In genomic region chr2:206115026-206115578, GRCh38 we compare ENCODE assay signal across 26 cellular contexts. TPM values are rescaled to one million over a fixed set of nuclear protein-coding genes. Genes with fewer than 3 reads are reported as not detected.
DNase-seq lines count a peak whose midpoint lies in the region; ATAC-seq, FAIRE-seq and TF ChIP-seq lines count a peak whose summit lies in the region.
"Had no signal": no experiment of that assay in that cellular context is flagged by ENCODE, and none has a peak within 500 bp of the region (broad histone marks: within the 10 kb centered on the region; RNA-seq: fewer than 3 reads in every experiment).

No MANE protein-coding gene starts in this region.

- DNase-seq in PC-3, result peak; percentile 32
- peak; percentile 8 for DNase-seq in hepatocyte (ENCODE audit: low spot score)
- peak; percentile 78 for DNase-seq in small intestine
- no peak for DNase-seq in activated CD4-positive, alpha-beta memory T cell treated with anti-CD3 and anti-CD28 coated beads for 36 hours
- DNase-seq in pons (ENCODE audit: low spot score), result no peak
- DNase-seq: AML-193; C1 segment of cervical spinal cord; CD8-positive, alpha-beta memory T cell; DMS79 treated with DMSO at 0.1 percent for 48 hours; GM23248; H9; IMR-90; MV-4-11; NCI-H1105 treated with DMSO at 0.1 percent for 48 hours; NCI-H1694; NCI-H2081; NCI-H2171; NCI-H524 treated with DMSO at 0.1 percent for 48 hours; NCI-H82 had no signal

- CTCF ChIA-PET in HEK293 (lab: Yijun Ruan, JAX) (interaction anchor here (0.7 kb wide), 1 partner anchor 66 kb away, joined by 3 read pairs; no protein-coding TSS in a partner anchor), PC-3 (lab: Charles Lee) (no interaction called here)
- CTCF ChIA-PET in activated CD4-positive, alpha-beta memory T cell treated with anti-CD3 and anti-CD28 coated beads for 36 hours (lab: Charles Lee), result no interaction called here

- no peaks in the 10 kb centered on the region for H3K4me1 ChIP-seq in HEK293 (ENCODE audit: control insufficient read depth, insufficient read depth, low read length)
- peaks cover 11% of the 10 kb centered on the region for H3K4me1 ChIP-seq in PC-3 (ENCODE audit: insufficient read depth, low read length)
- H3K4me1 ChIP-seq in hepatocyte (ENCODE audit: insufficient read depth), result no peaks in the 10 kb centered on the region
- H3K4me1 ChIP-seq in small intestine (ENCODE audit: control insufficient read depth in 2 of 2, insufficient read depth in 1 of 2, low read depth in 1 of 2, low read length in 1 of 2), result no peaks in the 10 kb centered on the region
- H3K4me1 ChIP-seq: SJSA1 had no signal

- no peak overlapping the region for H2AFZ ChIP-seq in PC-3 (ENCODE audit: low read length)
- no peak overlapping the region for H2AFZ ChIP-seq in hepatocyte
- H2AFZ ChIP-seq: GM23248 had no signal

- H3K4me3 Mint-ChIP-seq in activated CD4-positive, alpha-beta memory T cell treated with anti-CD3 and anti-CD28 coated beads for 36 hours, result no peak overlapping the region
- H3K4me3 Mint-ChIP-seq: CD8-positive, alpha-beta memory T cell; H9 had no signal

- no peak overlapping the region for H3K4me2 ChIP-seq in PC-3 (ENCODE audit: low read length)
- no peak overlapping the region for H3K4me2 ChIP-seq in hepatocyte
- H3K4me2 ChIP-seq: KMS-11 had no signal

- TF ChIP-seq CTCF in HEK293 (tag by site-specific recombination; IDR thresholded peaks at IDR 0.05) (no peak), PC-3 (conservative IDR thresholded peaks at IDR 0.05; ENCODE audit: low read depth, low read length) (no peak), hepatocyte (IDR thresholded peaks at IDR 0.05; ENCODE audit: poor library complexity) (no peak)

- no peaks in the 10 kb centered on the region for H3K4me1 Mint-ChIP-seq in activated CD4-positive, alpha-beta memory T cell treated with anti-CD3 and anti-CD28 coated beads for 36 hours (ENCODE audit: low read depth)
- H3K4me1 Mint-ChIP-seq: CD8-positive, alpha-beta memory T cell; H9 had no signal

- H3K36me3 ChIP-seq in HEK293 (ENCODE audit: control insufficient read depth in 2 of 2, insufficient read depth in 1 of 2, low read length in 2 of 2) (peaks cover 13 to 38% of the 10 kb centered on the region in 2 experiments; a peak in 2 of 3 replicates), PC-3 (ENCODE audit: low read depth, low read length) (peaks cover 8% of the 10 kb centered on the region; the same call in 1 of the 2 replicates), hepatocyte (replicated peaks; ENCODE audit: insufficient read depth, low read depth) (no peaks in the 10 kb centered on the region), small intestine (ENCODE audit: control insufficient read depth in 2 of 2, insufficient read depth in 2 of 2, low read length in 2 of 2) (peaks cover 3 to 6% of the 10 kb centered on the region in 2 donors)

- peaks cover 5% of the 10 kb centered on the region for H3K9me3 Mint-ChIP-seq in activated CD4-positive, alpha-beta memory T cell treated with anti-CD3 and anti-CD28 coated beads for 36 hours
- H3K9me3 Mint-ChIP-seq: H9 had no signal

- H4K20me1 ChIP-seq in PC-3 (ENCODE audit: low read length), result no peaks in the 10 kb centered on the region
- no peaks in the 10 kb centered on the region for H4K20me1 ChIP-seq in hepatocyte (ENCODE audit: insufficient read depth, poor library complexity, severe bottlenecking)

- H3K27me3 ChIP-seq in PC-3 (ENCODE audit: low read length) (no peaks in the 10 kb centered on the region), hepatocyte (no peaks in the 10 kb centered on the region), small intestine (ENCODE audit: control insufficient read depth in 2 of 2, insufficient read depth in 2 of 2, low read length in 2 of 2) (no peaks in the 10 kb centered on the region)
- H3K27me3 ChIP-seq: SJSA1 had no signal

- H3K9ac ChIP-seq in PC-3 (ENCODE audit: low read length), result no peak overlapping the region
- H3K9ac ChIP-seq: GM23248, KMS-11 had no signal

- POLR2A ChIA-PET in HEK293 (lab: Yijun Ruan, JAX), result no interaction called here
- POLR2A ChIA-PET in PC-3 (lab: Charles Lee; ENCODE audit: unreplicated experiment), result no interaction called here
- POLR2A ChIA-PET in activated CD4-positive, alpha-beta memory T cell treated with anti-CD3 and anti-CD28 coated beads for 36 hours (lab: Charles Lee), result no interaction called here

- no peak overlapping the region for H3K4me3 ChIP-seq in HEK293 (ENCODE audit: low read depth, low read length)
- H3K4me3 ChIP-seq in PC-3 (ENCODE audit: low read length), result no peak overlapping the region
- H3K4me3 ChIP-seq in hepatocyte, result no peak overlapping the region
- H3K4me3 ChIP-seq in small intestine (ENCODE audit: low read depth in 1 of 2, low read length in 2 of 2), result no peak overlapping the region
- H3K4me3 ChIP-seq: GM12878, GM23248, SJSA1 had no signal

- no peaks in the 10 kb centered on the region for H3K27me3 Mint-ChIP-seq in activated CD4-positive, alpha-beta memory T cell treated with anti-CD3 and anti-CD28 coated beads for 36 hours
- H3K27me3 Mint-ChIP-seq: CD8-positive, alpha-beta memory T cell had no signal

- H3K9me2 ChIP-seq in PC-3 (replicated peaks; ENCODE audit: low read length) (no peaks in the 10 kb centered on the region), hepatocyte (replicated peaks; ENCODE audit: insufficient read depth) (no peaks in the 10 kb centered on the region)

- no TSS peak for BruUV-seq in PC-3 (replicated peaks; lab: Mats Ljungman, UMichigan)

- ATAC-seq in PC-3, result no peak
- no peak for ATAC-seq in HG03521 (IDR thresholded peaks at IDR 0.05; ENCODE audit: unreplicated experiment)
- ATAC-seq: GM12878, Right ventricle myocardium inferior had no signal

- 95% methylated on average over 3 of the region's 3 CpGs for WGBS in hepatocyte (ENCODE audit: low lambda C conversion rate, missing lambda C conversion rate)
- WGBS in small intestine, 3 donors, result 68 to 91% (median 74%) methylated on average over 3 of the region's 3 CpGs

- H3K79me2 ChIP-seq in PC-3 (ENCODE audit: low read length) (no peaks in the 10 kb centered on the region), hepatocyte (no peaks in the 10 kb centered on the region)

- H3K27ac ChIP-seq in HEK293 (ENCODE audit: extremely low read depth, low read depth, low read length) (no peak overlapping the region), PC-3 (ENCODE audit: low read length) (no peak overlapping the region), hepatocyte (no peak overlapping the region), small intestine (ENCODE audit: low read depth in 1 of 2, low read length in 1 of 2) (no peak overlapping the region)
- H3K27ac ChIP-seq: GM23248, KMS-11, SJSA1 had no signal

- H3F3A ChIP-seq in PC-3 (ENCODE audit: low read length, unreplicated experiment), result no peaks in the 10 kb centered on the region

- no peak overlapping the region for H3K27ac Mint-ChIP-seq in activated CD4-positive, alpha-beta memory T cell treated with anti-CD3 and anti-CD28 coated beads for 36 hours
- H3K27ac Mint-ChIP-seq: H9 had no signal

- H3K36me3 Mint-ChIP-seq in activated CD4-positive, alpha-beta memory T cell treated with anti-CD3 and anti-CD28 coated beads for 36 hours, result peaks cover 18% of the 10 kb centered on the region

- intact Hi-C loops in PC-3 (cut with micrococcal nuclease), result no loop called here
- intact Hi-C loops in activated CD4-positive, alpha-beta memory T cell treated with anti-CD3 and anti-CD28 coated beads for 36 hours (cut with micrococcal nuclease), result no loop called here

- FAIRE-seq in small intestine (lab: Jason Lieb, UNC), result no peak
- FAIRE-seq: GM12878, HTR-8/SVneo had no signal

- H3K9me3 ChIP-seq in HEK293 (ENCODE audit: control insufficient read depth, insufficient read depth, low read depth, low read length), result no peaks in the 10 kb centered on the region
- H3K9me3 ChIP-seq in PC-3 (ENCODE audit: low read length), result no peaks in the 10 kb centered on the region
- no peaks in the 10 kb centered on the region for H3K9me3 ChIP-seq in hepatocyte (ENCODE audit: low read depth)
- no peaks in the 10 kb centered on the region for H3K9me3 ChIP-seq in small intestine (ENCODE audit: control insufficient read depth, low read depth)
- H3K9me3 ChIP-seq: SJSA1 had no signal

TF ChIP-seq in HEK293, 187 proteins besides CTCF, POLR2A, EP300 and RAD21 (continues in another document):
- peak; percentile 32; the same call in 1 of the 2 replicates for TF ChIP-seq SCRT2 (tag by site-specific recombination; IDR thresholded peaks at IDR 0.05)
- TF ChIP-seq ZNF701 (tag by site-specific recombination; IDR thresholded peaks at IDR 0.05), result no peak
- no peak for TF ChIP-seq ZNF133 (tag by site-specific recombination; IDR thresholded peaks at IDR 0.05)
- no peak for TF ChIP-seq ZSCAN16 (tag by site-specific recombination; IDR thresholded peaks at IDR 0.05)
- TF ChIP-seq ZNF132 (tag by site-specific recombination; IDR thresholded peaks at IDR 0.05; ENCODE audit: borderline replicate concordance), result no peak
- no peak for TF ChIP-seq AEBP2 (tag by site-specific recombination; IDR thresholded peaks at IDR 0.05; ENCODE audit: borderline replicate concordance)

RNA-seq across cellular contexts. Expression of gene INO80D, which starts 29.1 kb away (rescaled TPM):
- total RNA-seq in PC-3 (2014; rRNA removed) (8.8 and 9.7 TPM in 2 replicates), hepatocyte (11.6 and 15.0 TPM in 2 replicates)
- polyA plus RNA-seq in hepatocyte (4.7 and 6.6 TPM in 2 replicates), small intestine (1 to 10 TPM; 1.6 to 2.9 (median 1.8) TPM)
- total RNA-seq in activated CD4-positive, alpha-beta memory T cell treated with anti-CD3 and anti-CD28 coated beads for 36 hours, result 10 to 100 TPM; 14.5 to 15.3 TPM

RNA-seq across cellular contexts. Expression of gene NDUFS1, which starts 44.1 kb away (rescaled TPM):
- total RNA-seq in PC-3 (2014; rRNA removed), result 80.7 and 110 TPM in 2 replicates
- 92.7 and 121 TPM in 2 replicates for total RNA-seq in hepatocyte
- polyA plus RNA-seq in hepatocyte, result 43.1 and 46.5 TPM in 2 replicates
- polyA plus RNA-seq in small intestine, result 10 to 100 TPM; 33.5 to 53.9 (median 47.6) TPM
- 10 to 100 TPM; 79.2 to 80.8 TPM for total RNA-seq in activated CD4-positive, alpha-beta memory T cell treated with anti-CD3 and anti-CD28 coated beads for 36 hours

RNA-seq across cellular contexts. Expression of gene EEF1B2, which starts 44.6 kb away (rescaled TPM):
- total RNA-seq in PC-3 (2014; rRNA removed) (596 and 616 TPM in 2 replicates), hepatocyte (455 and 503 TPM in 2 replicates)
- polyA plus RNA-seq in hepatocyte (284 and 305 TPM in 2 replicates), small intestine (1,000 to 10,000 TPM in 2 of 3 donors, 100 to 1,000 TPM in 1; 838 to 1,497 (median 1,356) TPM)
- total RNA-seq in activated CD4-positive, alpha-beta memory T cell treated with anti-CD3 and anti-CD28 coated beads for 36 hours, result 1,000 to 10,000 TPM; 1,180 to 1,194 TPM

Comparison
In these comparisons a context has a peak if more than half of its experiments do, and no peak if none do; other contexts are left out.
1. DNase-seq: peak in PC-3 (single experiment), hepatocyte (single experiment) and small intestine (single experiment); none in activated CD4-positive, alpha-beta memory T cell treated with anti-CD3 and anti-CD28 coated beads for 36 hours (single experiment) and pons (single experiment).